Comparison of ENCODE assay signal across 23 cellular contexts in the genomic region with DNA sequence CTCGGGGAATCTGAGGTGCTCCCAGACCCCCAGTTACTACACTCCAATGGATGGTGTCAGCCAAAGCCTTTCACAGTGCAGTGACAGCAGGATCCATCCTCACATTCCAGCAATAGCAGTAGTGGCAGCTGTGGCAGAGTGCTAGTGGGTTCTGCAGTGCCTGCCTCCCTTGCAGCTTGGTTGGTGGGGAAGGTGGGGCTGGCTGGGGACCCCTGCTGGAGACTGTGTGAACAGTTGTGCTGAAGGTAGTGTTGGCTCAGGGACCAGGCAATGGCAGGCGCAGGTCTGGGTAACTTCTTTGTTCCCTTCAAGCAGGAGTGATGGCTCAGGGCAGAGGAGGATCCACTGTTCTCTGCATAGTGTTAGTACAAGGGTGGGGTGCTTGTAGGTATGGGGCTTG.
A peak's percentile ranks its signal among the peaks of the same experiment; 100 is the strongest.
DNase-seq lines count a peak whose midpoint lies in the region; ATAC-seq, FAIRE-seq and TF ChIP-seq lines count a peak whose summit lies in the region.
"Had no signal": no experiment of that assay in that cellular context is flagged by ENCODE, and none has a peak within 500 bp of the region (broad histone marks: within the 10 kb centered on the region; RNA-seq: fewer than 3 reads in every experiment).

No MANE protein-coding gene starts in this region.

- peaks cover 1% of the 10 kb centered on the region for H3K36me3 Mint-ChIP-seq in neural progenitor cell
- H3K36me3 Mint-ChIP-seq: immature natural killer cell, natural killer cell had no signal

- BruUV-seq in HCT116 (replicated peaks; lab: Mats Ljungman, UMichigan) (no TSS peak), GM12878 (replicated peaks; lab: Mats Ljungman, UMichigan) (no TSS peak)

- RAD21 ChIA-PET in HCT116 (lab: Charles Lee; ENCODE audit: low non-redundant PET in 1 of 2, low total read pairs in 2 of 2, uncharacterized antibody in 2 of 2, unreplicated experiment in 2 of 2) (no interaction called here), GM12878 (lab: Charles Lee; ENCODE audit: unreplicated experiment) (no interaction called here)

- H3K9ac ChIP-seq in HCT116 (ENCODE audit: low read length) (no peak overlapping the region), GM12878 (ENCODE audit: control insufficient read depth, insufficient read depth, low read length) (no peak overlapping the region), neural progenitor cell (no peak overlapping the region)

- H3K4me1 ChIP-seq in HCT116 (ENCODE audit: control insufficient read depth in 1 of 2, insufficient read depth in 2 of 2, low read length in 2 of 2): no peaks in the 10 kb centered on the region
- no peaks in the 10 kb centered on the region for H3K4me1 ChIP-seq in GM12878 (ENCODE audit: control insufficient read depth, insufficient read depth, low read length)
- no peaks in the 10 kb centered on the region for H3K4me1 ChIP-seq in neural progenitor cell

- H3K79me2 ChIP-seq in HCT116 (ENCODE audit: insufficient read depth, low read length) (no peaks in the 10 kb centered on the region), GM12878 (ENCODE audit: control insufficient read depth, insufficient read depth, low read length) (no peaks in the 10 kb centered on the region), neural progenitor cell (ENCODE audit: low read depth) (no peaks in the 10 kb centered on the region)

- no peaks in the 10 kb centered on the region for H3F3A ChIP-seq in neural progenitor cell (ENCODE audit: low read depth)

- TF ChIP-seq POLR2A in HCT116 (IDR thresholded peaks at IDR 0.05; ENCODE audit: borderline replicate concordance, extremely low read depth, insufficient read depth, insufficient read length) (no peak), GM12878 (IDR thresholded peaks at IDR 0.05; ENCODE audit: low read depth, low read length) (no peak)

- SMC1A ChIA-PET in GM12878 (lab: Charles Lee; ENCODE audit: uncharacterized antibody, unreplicated experiment): interaction anchor here (1.1 kb wide), 1 partner anchor 12 kb away, joined by 3 read pairs; no protein-coding TSS in a partner anchor

- no peaks in the 10 kb centered on the region for H3K27me3 ChIP-seq in HCT116 (ENCODE audit: insufficient read depth, low read length)
- no peaks in the 10 kb centered on the region for H3K27me3 ChIP-seq in GM12878 (replicated peaks in 1 of 2; ENCODE audit: control insufficient read depth in 2 of 2, insufficient read depth in 2 of 2, low read length in 1 of 2)
- no peaks in the 10 kb centered on the region for H3K27me3 ChIP-seq in neural progenitor cell

- H3K9me3 Mint-ChIP-seq in neural progenitor cell: peaks cover 2% of the 10 kb centered on the region

- intact Hi-C loops in HCT116 (cut with micrococcal nuclease) (no loop called here), GM12878 (cut with micrococcal nuclease; ENCODE audit: unreplicated experiment) (no loop called here)

- H2AFZ ChIP-seq in HCT116 (ENCODE audit: low read depth, low read length, poor library complexity, severe bottlenecking): no peak overlapping the region
- H2AFZ ChIP-seq in GM12878 (ENCODE audit: control insufficient read depth, low read depth, low read length): no peak overlapping the region
- H2AFZ ChIP-seq in neural progenitor cell (replicated peaks): no peak overlapping the region

- DNase-seq in HCT116 (ENCODE audit: low read depth, low spot score): no peak
- DNase-seq in GM12878 (ENCODE audit: low read depth, low spot score): no peak
- peak; percentile 5 for DNase-seq in neural progenitor cell (ENCODE audit: low spot score)
- no peak for DNase-seq in NCI-H526 treated with DMSO at 0.1 percent for 48 hours (lab: John Stamatoyannopoulos, UW)
- DNase-seq in NCI-H1092 treated with DMSO at 0.1 percent for 48 hours (lab: John Stamatoyannopoulos, UW): no peak
- no peak for DNase-seq in activated CD4-positive, alpha-beta T cell treated with anti-CD3 and anti-CD28 coated beads, Interleukin-2, amount 50 U/mL, for 1 hour
- no peak for DNase-seq in GM03348 (ENCODE audit: low spot score)
- DNase-seq: activated CD4-positive, alpha-beta T cell treated with anti-CD3 and anti-CD28 coated beads for 1 hour; activated naive CD4-positive, alpha-beta T cell treated with Interleukin-2 at 50 U/mL for 16 hours; Calu3; immature natural killer cell; KG1; mammary epithelial cell; natural killer cell; NCI-H1436 treated with DMSO at 0.1 percent for 48 hours; NK-92 treated with Interleukin-12 subunit alpha and Interleukin-12 subunit beta, amount 100 ng/mL, for 24 hours; stimulated activated CD4-positive, alpha-beta T cell treated with anti-CD3 and anti-CD28 coated beads, Interleukin-12 subunit alpha, Interleukin-12 subunit beta, amount 100 ng/mL, for 4 hours; T-helper 2 cell had no signal

- H3K9me2 ChIP-seq in HCT116 (ENCODE audit: insufficient read depth): no peaks in the 10 kb centered on the region

- no peaks in the 10 kb centered on the region for H4K20me1 ChIP-seq in HCT116 (ENCODE audit: insufficient read depth)
- H4K20me1 ChIP-seq in GM12878 (ENCODE audit: control insufficient read depth, insufficient read depth): no peaks in the 10 kb centered on the region
- H4K20me1 ChIP-seq in neural progenitor cell (ENCODE audit: low read depth): no peaks in the 10 kb centered on the region

- no peaks in the 10 kb centered on the region for H3K27me3 Mint-ChIP-seq in neural progenitor cell (ENCODE audit: insufficient read depth, low read depth)
- H3K27me3 Mint-ChIP-seq: progenitor cell of endocrine pancreas had no signal

- POLR2A ChIA-PET in HCT116 (lab: Charles Lee) (no interaction called here), GM12878 (lab: Charles Lee) (no interaction called here)

- ATAC-seq in HCT116 (0 out of 2 replicates have a peak, but pooled peaks have one; percentile 36), GM12878 (peak; percentile 56)
- ATAC-seq: Right ventricle myocardium inferior had no signal

- no peak overlapping the region for H3K4me3 Mint-ChIP-seq in neural progenitor cell
- H3K4me3 Mint-ChIP-seq: immature natural killer cell, natural killer cell had no signal

- no peak for FAIRE-seq in GM12878 (lab: Jason Lieb, UNC)

- no peak for TF ChIP-seq EP300 in GM12878 (IDR thresholded peaks at IDR 0.05; ENCODE audit: borderline replicate concordance in 1 of 2, control insufficient read depth in 1 of 2, low read depth in 2 of 2, low read length in 2 of 2)

- no peak for TF ChIP-seq RAD21 in HCT116 (IDR thresholded peaks at IDR 0.05; ENCODE audit: low read depth)
- no peak for TF ChIP-seq RAD21 in GM12878 (IDR thresholded peaks at IDR 0.05; ENCODE audit: insufficient read depth, low read depth, low read length)

- H3K4me2 ChIP-seq in HCT116 (ENCODE audit: low read length): no peak overlapping the region
- H3K4me2 ChIP-seq in GM12878 (ENCODE audit: control insufficient read depth, insufficient read depth): no peak overlapping the region
- H3K4me2 ChIP-seq in neural progenitor cell: no peak overlapping the region

- no peak overlapping the region for H3K27ac Mint-ChIP-seq in neural progenitor cell
- H3K27ac Mint-ChIP-seq: immature natural killer cell, natural killer cell, progenitor cell of endocrine pancreas had no signal

- H3K4me1 Mint-ChIP-seq in neural progenitor cell: no peaks in the 10 kb centered on the region
- H3K4me1 Mint-ChIP-seq: immature natural killer cell, natural killer cell had no signal

- WGBS in GM12878 (ENCODE audit: insufficient coverage, insufficient replicate concordance, low lambda C conversion rate, missing lambda C conversion rate): 9% methylated on average over 2 of the region's 2 CpGs

- H3K36me3 ChIP-seq in HCT116 (ENCODE audit: control insufficient read depth in 1 of 2, insufficient read depth in 2 of 2, low read length in 2 of 2): no peaks in the 10 kb centered on the region
- H3K36me3 ChIP-seq in GM12878 (ENCODE audit: control insufficient read depth in 2 of 2, insufficient read depth in 2 of 2, low read length in 1 of 2): no peaks in the 10 kb centered on the region
- H3K36me3 ChIP-seq in neural progenitor cell: no peaks in the 10 kb centered on the region

- TF ChIP-seq CTCF in C4-2B (conservative IDR thresholded peaks at IDR 0.05) (peak; percentile 12; the same call in 1 of the 2 replicates), HCT116 (IDR thresholded peaks at IDR 0.05 in 2 of 3, conservative IDR thresholded peaks at IDR 0.05 in 1 of 3; ENCODE audit: borderline replicate concordance in 1 of 3, insufficient read depth in 1 of 3, low read depth in 2 of 3, low read length in 2 of 3) (peak in 2 of 3 experiments; percentile 9 to 16; a peak in 1 of 6 replicates), GM12878 (IDR thresholded peaks at IDR 0.05 in 2 of 3, conservative IDR thresholded peaks at IDR 0.05 in 1 of 3; ENCODE audit: control insufficient read depth in 2 of 3, extremely low read depth in 1 of 3, insufficient read depth in 1 of 3, low read depth in 3 of 3, low read length in 3 of 3) (peak in 1 of 3 experiments; percentile 8; a peak in 1 of 6 replicates), neural progenitor cell (IDR thresholded peaks at IDR 0.05) (peak; percentile 18)

- CTCF ChIA-PET in HCT116 (lab: Charles Lee): no interaction called here
- CTCF ChIA-PET in GM12878 (lab: Yijun Ruan, JAX): no interaction called here

- H3K4me3 ChIP-seq in HCT116 (replicated peaks in 1 of 2; ENCODE audit: low read depth in 1 of 2, low read length in 2 of 2): no peak overlapping the region
- no peak overlapping the region for H3K4me3 ChIP-seq in GM12878
- no peak overlapping the region for H3K4me3 ChIP-seq in neural progenitor cell
- H3K4me3 ChIP-seq: coronary artery had no signal

- H3K27ac ChIP-seq in C4-2B: no peak overlapping the region
- H3K27ac ChIP-seq in HCT116 (ENCODE audit: low read depth, low read length): no peak overlapping the region
- no peak overlapping the region for H3K27ac ChIP-seq in GM12878 (ENCODE audit: control insufficient read depth, insufficient read depth)
- no peak overlapping the region for H3K27ac ChIP-seq in neural progenitor cell
- H3K27ac ChIP-seq: coronary artery, HL-60 had no signal

- in situ Hi-C loops in GM12878 (cut with MboI): no loop called here

- no peaks in the 10 kb centered on the region for H3K9me3 ChIP-seq in HCT116 (ENCODE audit: control insufficient read depth in 1 of 2, insufficient read depth in 1 of 2, low read depth in 1 of 2, low read length in 2 of 2)
- no peaks in the 10 kb centered on the region for H3K9me3 ChIP-seq in GM12878 (replicated peaks; ENCODE audit: control insufficient read depth, insufficient read depth, low read length)
- no peaks in the 10 kb centered on the region for H3K9me3 ChIP-seq in neural progenitor cell (ENCODE audit: low read depth)

TF ChIP-seq in GM12878, 131 proteins besides CTCF, POLR2A, EP300 and RAD21 (continues in another document):
- no peak for TF ChIP-seq DPF2 (IDR thresholded peaks at IDR 0.05)
